16 cellular contexts compared by ENCODE assay signal in genomic region chr17:67615011-67615561, GRCh38.
DNase-seq lines count a peak whose midpoint lies in the region; ATAC-seq, FAIRE-seq and TF ChIP-seq lines count a peak whose summit lies in the region.
"Had no signal": no experiment of that assay in that cellular context is flagged by ENCODE, and none has a peak within 500 bp of the region (broad histone marks: within the 10 kb centered on the region; RNA-seq: fewer than 3 reads in every experiment).

No MANE protein-coding gene starts in this region.

- TF ChIP-seq CTCF in A549 (IDR thresholded peaks at IDR 0.05) (no peak), mammary epithelial cell (conservative IDR thresholded peaks at IDR 0.05 in 1 of 2, IDR thresholded peaks at IDR 0.05 in 1 of 2; ENCODE audit: extremely low read depth in 1 of 2, insufficient read depth in 1 of 2, low read depth in 1 of 2, low read length in 2 of 2) (no peak), BE2C (IDR thresholded peaks at IDR 0.05; ENCODE audit: low read depth, low read length) (no peak), D721Med (IDR thresholded peaks at IDR 0.05; ENCODE audit: insufficient read depth, missing control alignments) (no peak)

- H3K27me3 ChIP-seq in mammary epithelial cell (ENCODE audit: insufficient read depth, low read length) (no peaks in the 10 kb centered on the region), right cardiac atrium (ENCODE audit: control insufficient read depth, insufficient read depth) (no peaks in the 10 kb centered on the region), BE2C (no peaks in the 10 kb centered on the region)

- H3K4me3 Mint-ChIP-seq in T-cell = no peak overlapping the region
- no peak overlapping the region for H3K4me3 Mint-ChIP-seq in activated CD8-positive, alpha-beta T cell treated with anti-CD3 and anti-CD28 coated beads, Interleukin-2, amount 10 ng/mL, durations not matched to agents 7 days and 5 days
- H3K4me3 Mint-ChIP-seq: mesothelial cell of epicardium had no signal

- intact Hi-C loops in mammary epithelial cell (cut with micrococcal nuclease) = no loop called here
- intact Hi-C loops in right cardiac atrium (cut with DNase I) = no loop called here

- FAIRE-seq in A549 (lab: Jason Lieb, UNC) (no peak), D721Med (lab: Jason Lieb, UNC) (no peak)

- H3K27me3 Mint-ChIP-seq in T-cell = no peaks in the 10 kb centered on the region
- H3K27me3 Mint-ChIP-seq in activated CD8-positive, alpha-beta T cell treated with anti-CD3 and anti-CD28 coated beads, Interleukin-2, amount 10 ng/mL, durations not matched to agents 7 days and 5 days (ENCODE audit: low read depth) = no peaks in the 10 kb centered on the region
- H3K27me3 Mint-ChIP-seq: progenitor cell of endocrine pancreas had no signal

- no peak overlapping the region for H3K4me3 ChIP-seq in A549
- no peak overlapping the region for H3K4me3 ChIP-seq in mammary epithelial cell (replicated peaks in 1 of 3; ENCODE audit: insufficient read depth in 1 of 3, low read depth in 2 of 3, low read length in 3 of 3)
- H3K4me3 ChIP-seq in right cardiac atrium (ENCODE audit: low read length) = no peak overlapping the region
- H3K4me3 ChIP-seq in BE2C (ENCODE audit: low read depth, low read length) = no peak overlapping the region

- H3K36me3 Mint-ChIP-seq in T-cell = peaks cover 22% of the 10 kb centered on the region
- peaks cover 4% of the 10 kb centered on the region for H3K36me3 Mint-ChIP-seq in activated CD8-positive, alpha-beta T cell treated with anti-CD3 and anti-CD28 coated beads, Interleukin-2, amount 10 ng/mL, durations not matched to agents 7 days and 5 days (ENCODE audit: low read depth)

- no peaks in the 10 kb centered on the region for H3K36me3 ChIP-seq in mammary epithelial cell (ENCODE audit: insufficient read depth, low read length)
- H3K36me3 ChIP-seq in BE2C = no peaks in the 10 kb centered on the region

- H2AFZ ChIP-seq in mammary epithelial cell (ENCODE audit: low read depth, low read length) = peak overlapping the region; percentile 75

- CTCF ChIA-PET in A549 (lab: Yijun Ruan, JAX) = interaction anchor here (0.8 to 1.4 kb wide), 4 partner anchors 13 to 140 kb away, joined by 3 to 4 read pairs (median 3); no protein-coding TSS in a partner anchor
- CTCF ChIA-PET in mammary epithelial cell (lab: Charles Lee; ENCODE audit: low non-redundant PET) = no interaction called here
- CTCF ChIA-PET in T-cell (lab: Charles Lee) = no interaction called here
- CTCF ChIA-PET in activated CD8-positive, alpha-beta T cell treated with anti-CD3 and anti-CD28 coated beads, Interleukin-2, amount 10 ng/mL, durations not matched to agents 7 days and 5 days (lab: Charles Lee) = interaction anchor here (0.8 kb wide), 1 partner anchor 241 kb away, joined by 3 read pairs; no protein-coding TSS in a partner anchor

- H3K27ac ChIP-seq in A549 = no peak overlapping the region
- no peak overlapping the region for H3K27ac ChIP-seq in mammary epithelial cell (ENCODE audit: insufficient read depth, low read depth, low read length)
- no peak overlapping the region for H3K27ac ChIP-seq in right cardiac atrium (ENCODE audit: low read length)

- no peaks in the 10 kb centered on the region for H4K20me1 ChIP-seq in mammary epithelial cell (ENCODE audit: insufficient read depth, low read length)

- ATAC-seq in A549 (0 out of 6 replicates have a peak, but pooled peaks have one; percentile 19 to 36), right cardiac atrium (peak; percentile 54 to 78), T-cell (replicated peaks in 1 of 4) (no peak)
- no peak for ATAC-seq in activated CD8-positive, alpha-beta T cell treated with anti-CD3 and anti-CD28 coated beads, Interleukin-2, amount 10 ng/mL, durations not matched to agents 7 days and 5 days

- no peaks in the 10 kb centered on the region for H3K79me2 ChIP-seq in mammary epithelial cell (ENCODE audit: insufficient read depth, low read length)

- WGBS in A549 (ENCODE audit: missing lambda C conversion rate) = 73% methylated on average over 13 of the region's 13 CpGs
- WGBS in mammary epithelial cell (ENCODE audit: low coverage, missing lambda C conversion rate) = 22% methylated on average over 13 of the region's 13 CpGs
- WGBS in right cardiac atrium = 65% methylated on average over 13 of the region's 13 CpGs

- DNase-seq in A549 (ENCODE audit: low read depth in 1 of 2, low spot score in 1 of 2) (no peak), NCI-H1694 (lab: John Stamatoyannopoulos, UW) (peak; percentile 24), mammary epithelial cell (peak; percentile 9), right cardiac atrium (peak in 1 of 3 donors; percentile 72), BE2C (no peak), T-cell (no peak), D721Med (ENCODE audit: insufficient read length, low spot score) (no peak)
- no peak for DNase-seq in activated CD8-positive, alpha-beta T cell treated with anti-CD3 and anti-CD28 coated beads, Interleukin-2, amount 10 ng/mL, durations not matched to agents 7 days and 5 days
- DNase-seq: activated naive CD4-positive, alpha-beta T cell treated with anti-CD3 and anti-CD28 coated beads, Interleukin-2, amount 50 U/mL, for 16 hours; AML-193; GDM1; Karpas-422; stimulated activated CD4-positive, alpha-beta T cell treated with anti-CD3 and anti-CD28 coated beads, Interleukin-2, amount 100 ng/mL, for 48 hours; stimulated activated naive CD4-positive, alpha-beta T cell had no signal

- POLR2A ChIA-PET in A549 (lab: Yijun Ruan, JAX) (no interaction called here), T-cell (lab: Charles Lee) (no interaction called here)
- POLR2A ChIA-PET in activated CD8-positive, alpha-beta T cell treated with anti-CD3 and anti-CD28 coated beads, Interleukin-2, amount 10 ng/mL, durations not matched to agents 7 days and 5 days (lab: Charles Lee) = no interaction called here

- peak overlapping the region in 1 of 2 donors; percentile 39 for H3K27ac Mint-ChIP-seq in T-cell
- H3K27ac Mint-ChIP-seq in activated CD8-positive, alpha-beta T cell treated with anti-CD3 and anti-CD28 coated beads, Interleukin-2, amount 10 ng/mL, durations not matched to agents 7 days and 5 days = no peak overlapping the region
- H3K27ac Mint-ChIP-seq: mesothelial cell of epicardium, progenitor cell of endocrine pancreas had no signal

- no peak for TF ChIP-seq POLR2A in A549 (IDR thresholded peaks at IDR 0.05; ENCODE audit: low read length)

- no peak for TF ChIP-seq EP300 in A549 (IDR thresholded peaks at IDR 0.05)

- in situ Hi-C loops in mammary epithelial cell (cut with MboI; ENCODE audit: low sequenced_read_pairs in 2 of 2) = no loop called here

- no peaks in the 10 kb centered on the region for H3K9me3 Mint-ChIP-seq in T-cell
- no peaks in the 10 kb centered on the region for H3K9me3 Mint-ChIP-seq in activated CD8-positive, alpha-beta T cell treated with anti-CD3 and anti-CD28 coated beads, Interleukin-2, amount 10 ng/mL, durations not matched to agents 7 days and 5 days (ENCODE audit: insufficient read depth)
- H3K9me3 Mint-ChIP-seq: mesothelial cell of epicardium had no signal

- H3K9ac ChIP-seq in mammary epithelial cell (ENCODE audit: insufficient read depth, low read length) = no peak overlapping the region

- no TSS peak for BruUV-seq in mammary epithelial cell (replicated peaks; lab: Mats Ljungman, UMichigan)

- dilution Hi-C loops in mammary epithelial cell (cut with HindIII; ENCODE audit: low sequenced_read_pairs) = no loop called here

- peaks cover 16 to 29% (median 18%) of the 10 kb centered on the region in 3 donors for H3K4me1 Mint-ChIP-seq in T-cell
- H3K4me1 Mint-ChIP-seq in activated CD8-positive, alpha-beta T cell treated with anti-CD3 and anti-CD28 coated beads, Interleukin-2, amount 10 ng/mL, durations not matched to agents 7 days and 5 days (ENCODE audit: low read depth) = peaks cover 6% of the 10 kb centered on the region
- H3K4me1 Mint-ChIP-seq: mesothelial cell of epicardium had no signal

- H3K9me3 ChIP-seq in A549 (no peaks in the 10 kb centered on the region), mammary epithelial cell (replicated peaks; ENCODE audit: insufficient read depth, low read length) (no peaks in the 10 kb centered on the region), right cardiac atrium (ENCODE audit: control insufficient read depth, low read length) (no peaks in the 10 kb centered on the region), BE2C (no peaks in the 10 kb centered on the region)

- H3K4me2 ChIP-seq in A549 (no peak overlapping the region), mammary epithelial cell (ENCODE audit: insufficient read depth, low read depth, low read length) (peak overlapping the region; percentile 35)

- no peaks in the 10 kb centered on the region for H3K4me1 ChIP-seq in A549
- H3K4me1 ChIP-seq in mammary epithelial cell (ENCODE audit: insufficient read depth, low read length) = peaks cover 7% of the 10 kb centered on the region
- peaks cover 2% of the 10 kb centered on the region for H3K4me1 ChIP-seq in right cardiac atrium (ENCODE audit: control insufficient read depth, insufficient read depth, low read length)
- no peaks in the 10 kb centered on the region for H3K4me1 ChIP-seq in BE2C

- no peak for TF ChIP-seq RAD21 in A549 (conservative IDR thresholded peaks at IDR 0.05 in 1 of 2, IDR thresholded peaks at IDR 0.05 in 1 of 2)

TF ChIP-seq in A549, 52 proteins besides CTCF, POLR2A, EP300 and RAD21 (continues in another document):
- TF ChIP-seq TP53 (CRISPR knock-in tag; IDR thresholded peaks at IDR 0.05) (no peak), JUNB (IDR thresholded peaks at IDR 0.05) (no peak), FOSB (CRISPR knock-in tag; IDR thresholded peaks at IDR 0.05) (no peak), PBX3 (IDR thresholded peaks at IDR 0.05) (no peak)
- TF ChIP-seq, protein P1, sequence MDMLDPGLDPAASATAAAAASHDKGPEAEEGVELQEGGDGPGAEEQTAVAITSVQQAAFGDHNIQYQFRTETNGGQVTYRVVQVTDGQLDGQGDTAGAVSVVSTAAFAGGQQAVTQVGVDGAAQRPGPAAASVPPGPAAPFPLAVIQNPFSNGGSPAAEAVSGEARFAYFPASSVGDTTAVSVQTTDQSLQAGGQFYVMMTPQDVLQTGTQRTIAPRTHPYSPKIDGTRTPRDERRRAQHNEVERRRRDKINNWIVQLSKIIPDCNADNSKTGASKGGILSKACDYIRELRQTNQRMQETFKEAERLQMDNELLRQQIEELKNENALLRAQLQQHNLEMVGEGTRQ (IDR thresholded peaks at IDR 0.05) = no peak

Comparison
In these comparisons a context has a peak if more than half of its experiments do, and no peak if none do; other contexts are left out.
1. ATAC-seq: peak in A549 (2 of 2) and right cardiac atrium (2 of 2); none in T-cell (0 of 4) and activated CD8-positive, alpha-beta T cell treated with anti-CD3 and anti-CD28 coated beads, Interleukin-2, amount 10 ng/mL, durations not matched to agents 7 days and 5 days (single experiment).
2. DNase-seq: peak in NCI-H1694 (single experiment) and mammary epithelial cell (single experiment); none in A549 (0 of 2), BE2C (single experiment), T-cell (0 of 34), activated CD8-positive, alpha-beta T cell treated with anti-CD3 and anti-CD28 coated beads, Interleukin-2, amount 10 ng/mL, durations not matched to agents 7 days and 5 days (single experiment) and D721Med (single experiment).
3. CTCF ChIA-PET loops: an anchor here in A549 (0.8 to 1.4 kb wide) and activated CD8-positive, alpha-beta T cell treated with anti-CD3 and anti-CD28 coated beads, Interleukin-2, amount 10 ng/mL, durations not matched to agents 7 days and 5 days (0.8 kb wide); none called in mammary epithelial cell and T-cell.